Comparison of ENCODE assay signal across 16 cellular contexts in the genomic region with DNA sequence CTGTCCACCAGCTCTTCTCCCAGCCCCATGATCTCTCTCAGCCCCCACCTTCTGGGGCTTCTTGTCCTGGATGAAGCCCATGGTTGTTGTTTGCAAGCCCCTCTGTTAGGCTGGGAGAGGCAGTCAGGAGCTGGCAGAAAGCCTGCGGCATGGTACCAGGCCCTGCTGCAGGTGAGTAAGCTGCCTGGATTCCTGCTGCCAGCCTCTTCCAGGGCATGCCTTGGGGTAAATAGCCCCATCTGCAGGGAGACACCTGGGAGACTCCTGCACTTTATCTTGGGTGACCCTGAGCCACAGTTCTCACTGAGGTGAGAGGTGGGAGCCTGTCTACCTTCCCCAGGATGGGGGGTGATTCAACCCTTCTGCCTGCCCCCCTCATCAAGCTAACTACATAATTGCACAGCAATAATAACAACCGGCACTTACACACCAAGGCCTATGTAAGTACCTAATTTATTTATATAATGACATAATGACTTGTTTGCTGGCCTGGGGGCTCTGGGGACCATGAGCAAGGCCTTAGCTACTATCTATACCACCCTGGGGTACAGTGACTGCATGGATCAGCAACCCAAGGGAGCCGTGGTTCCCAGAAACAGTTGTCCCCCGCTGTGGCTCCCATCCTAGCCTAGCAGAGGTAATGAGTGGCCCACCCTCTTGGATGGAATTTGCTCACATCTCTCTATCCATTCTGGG.
DNase-seq lines count a peak whose midpoint lies in the region; ATAC-seq and TF ChIP-seq lines count a peak whose summit lies in the region.
"Had no signal": no experiment of that assay in that cellular context is flagged by ENCODE, and none has a peak within 500 bp of the region (broad histone marks: within the 10 kb centered on the region; RNA-seq: fewer than 3 reads in every experiment).

No MANE protein-coding gene starts in this region.

- no peak overlapping the region for H3K4me3 Mint-ChIP-seq in activated CD8-positive, alpha-beta memory T cell treated with anti-CD3 and anti-CD28 coated beads, Interleukin-2, amount 10 ng/mL, durations not matched to agents 7 days and 5 days
- H3K4me3 Mint-ChIP-seq: H9 had no signal

- H3K9me3 Mint-ChIP-seq in activated CD8-positive, alpha-beta memory T cell treated with anti-CD3 and anti-CD28 coated beads, Interleukin-2, amount 10 ng/mL, durations not matched to agents 7 days and 5 days (ENCODE audit: low read depth), result no peaks in the 10 kb centered on the region
- H3K9me3 Mint-ChIP-seq: H9 had no signal

- no peak overlapping the region for H3K27ac ChIP-seq in vagina
- H3K27ac ChIP-seq: SJSA1 had no signal

- no peak overlapping the region for H3K27ac Mint-ChIP-seq in activated CD8-positive, alpha-beta memory T cell treated with anti-CD3 and anti-CD28 coated beads, Interleukin-2, amount 10 ng/mL, durations not matched to agents 7 days and 5 days
- H3K27ac Mint-ChIP-seq: H9 had no signal

- peak; percentile 33 for DNase-seq in activated CD8-positive, alpha-beta memory T cell treated with anti-CD3 and anti-CD28 coated beads for 24 hours
- no peak for DNase-seq in activated CD8-positive, alpha-beta memory T cell treated with anti-CD3 and anti-CD28 coated beads, Interleukin-2, amount 50 U/mL, for 4 hours
- DNase-seq in activated CD8-positive, alpha-beta memory T cell treated with anti-CD3 and anti-CD28 coated beads, Interleukin-2, amount 10 ng/mL, durations not matched to agents 7 days and 5 days, result peak; percentile 27
- DNase-seq in islet precursor cell (peak; percentile 32), vagina (ENCODE audit: extremely low spot score in 2 of 2) (peak; percentile 82 to 85), putamen (ENCODE audit: low spot score) (no peak)
- no peak for DNase-seq in effector CD8-positive, alpha-beta T cell (lab: John Stamatoyannopoulos, UW)
- DNase-seq: AML-193, H9, IMR-90, Kasumi-1, NCI-H1694, NCI-H774 had no signal

- H3K4me3 ChIP-seq in vagina, result no peak overlapping the region
- H3K4me3 ChIP-seq: GM12878, SJSA1 had no signal

- no peaks in the 10 kb centered on the region for H3K36me3 ChIP-seq in vagina
- H3K36me3 ChIP-seq: SJSA1 had no signal

- intact Hi-C loops in vagina (cut with DNase I), result no loop called here

- H3K27me3 Mint-ChIP-seq in activated CD8-positive, alpha-beta memory T cell treated with anti-CD3 and anti-CD28 coated beads, Interleukin-2, amount 10 ng/mL, durations not matched to agents 7 days and 5 days, result peaks cover 19% of the 10 kb centered on the region

- H3K4me1 ChIP-seq in vagina, result peaks cover 5% of the 10 kb centered on the region
- H3K4me1 ChIP-seq: SJSA1 had no signal

- H3K4me1 Mint-ChIP-seq in activated CD8-positive, alpha-beta memory T cell treated with anti-CD3 and anti-CD28 coated beads, Interleukin-2, amount 10 ng/mL, durations not matched to agents 7 days and 5 days, result no peaks in the 10 kb centered on the region

- no peaks in the 10 kb centered on the region for H3K36me3 Mint-ChIP-seq in activated CD8-positive, alpha-beta memory T cell treated with anti-CD3 and anti-CD28 coated beads, Interleukin-2, amount 10 ng/mL, durations not matched to agents 7 days and 5 days

- no peak for ATAC-seq in activated CD8-positive, alpha-beta memory T cell treated with anti-CD3 and anti-CD28 coated beads, Interleukin-2, amount 10 ng/mL, durations not matched to agents 7 days and 5 days
- ATAC-seq in GM21717 (IDR thresholded peaks at IDR 0.05; ENCODE audit: unreplicated experiment), result no peak
- ATAC-seq: GM12878 had no signal

- TF ChIP-seq POLR2A in vagina (IDR thresholded peaks at IDR 0.05), result no peak

- H3K27me3 ChIP-seq in vagina, result no peaks in the 10 kb centered on the region

- TF ChIP-seq CTCF in vagina (IDR thresholded peaks at IDR 0.05), result no peak

- no peaks in the 10 kb centered on the region for H3K9me3 ChIP-seq in vagina
- H3K9me3 ChIP-seq: SJSA1 had no signal

- CTCF ChIA-PET in activated CD8-positive, alpha-beta memory T cell treated with anti-CD3 and anti-CD28 coated beads, Interleukin-2, amount 10 ng/mL, durations not matched to agents 7 days and 5 days (lab: Charles Lee), result interaction anchor here (1.1 kb wide), 1 partner anchor 57 kb away, joined by 4 read pairs; no protein-coding TSS in a partner anchor

Comparison
In these comparisons a context has a peak if more than half of its experiments do, and no peak if none do; other contexts are left out.
1. DNase-seq: peak in activated CD8-positive, alpha-beta memory T cell treated with anti-CD3 and anti-CD28 coated beads for 24 hours (single experiment), activated CD8-positive, alpha-beta memory T cell treated with anti-CD3 and anti-CD28 coated beads, Interleukin-2, amount 10 ng/mL, durations not matched to agents 7 days and 5 days (single experiment), islet precursor cell (single experiment) and vagina (2 of 2); none in activated CD8-positive, alpha-beta memory T cell treated with anti-CD3 and anti-CD28 coated beads, Interleukin-2, amount 50 U/mL, for 4 hours (single experiment), putamen (single experiment) and effector CD8-positive, alpha-beta T cell (single experiment).